ENCODE assay signal across 8 cellular contexts in the genomic region with DNA sequence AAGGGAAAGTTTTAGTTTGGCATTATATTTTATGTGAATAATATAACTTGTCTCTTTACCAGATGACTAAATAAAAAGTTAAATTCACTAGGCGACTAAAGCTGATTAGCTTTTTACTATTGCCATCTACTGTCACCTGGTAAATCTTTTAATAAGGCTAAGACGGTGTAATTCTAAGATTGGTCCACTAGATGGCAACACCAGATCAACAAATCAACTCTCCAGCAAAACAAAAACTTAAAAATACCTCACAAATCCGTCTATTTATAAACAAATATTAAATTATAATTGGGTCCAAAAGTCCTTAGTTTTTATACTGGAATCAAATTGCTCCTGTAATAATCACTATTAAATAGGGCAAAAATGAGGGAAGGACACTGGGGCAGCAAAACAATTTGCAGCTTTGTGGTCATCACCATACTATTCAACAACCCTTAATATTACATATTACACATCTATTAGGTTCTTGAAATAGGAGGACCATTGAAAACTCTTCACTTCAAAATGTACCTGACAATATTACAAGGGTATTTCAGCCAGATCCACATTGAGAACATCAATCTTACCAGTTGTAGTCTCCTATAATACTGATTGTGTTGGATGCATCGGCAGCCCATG. TPM values are rescaled to one million over a fixed set of nuclear protein-coding genes. Genes with fewer than 3 reads are reported as not detected.
A peak's percentile ranks its signal among the peaks of the same experiment; 100 is the strongest.
DNase-seq lines count a peak whose midpoint lies in the region; ATAC-seq and TF ChIP-seq lines count a peak whose summit lies in the region.

No MANE protein-coding gene starts in this region.

- no peak for TF ChIP-seq POLR2A in tibial nerve (IDR thresholded peaks at IDR 0.05)

- no peaks in the 10 kb centered on the region for H3K9me3 ChIP-seq in tibial nerve

- WGBS in tibial nerve, 2 donors, result 27% methylated on average over 4 of the region's 4 CpGs

- no peak for TF ChIP-seq EP300 in tibial nerve (IDR thresholded peaks at IDR 0.05)

- no peak overlapping the region for H3K4me3 ChIP-seq in tibial nerve

- H3K27ac ChIP-seq in tibial nerve, result no peak overlapping the region

- DNase-seq in NCI-H1436 (lab: John Stamatoyannopoulos, UW) (peak; percentile 17), NCI-H1436 treated with DMSO at 0.1 percent for 48 hours (lab: John Stamatoyannopoulos, UW) (no peak), NCI-H1105 treated with DMSO at 0.1 percent for 48 hours (lab: John Stamatoyannopoulos, UW) (peak; percentile 55), amniotic epithelial cell (ENCODE audit: low read depth) (peak; percentile 49), inferior parietal cortex (ENCODE audit: extremely low spot score) (peak; percentile 72), tibial nerve (ENCODE audit: low spot score in 2 of 2) (peak in 1 of 2 donors; percentile 11), mucosa of gallbladder (ENCODE audit: low spot score) (no peak)

- no peaks in the 10 kb centered on the region for H3K27me3 ChIP-seq in tibial nerve

- no peaks in the 10 kb centered on the region for H3K4me1 ChIP-seq in tibial nerve

- ATAC-seq in GM21723 (IDR thresholded peaks at IDR 0.05; ENCODE audit: unreplicated experiment), result no peak

- peaks cover 0 to 69% (median 0%) of the 10 kb centered on the region in 3 donors for H3K36me3 ChIP-seq in tibial nerve

- peak; percentile 57 to 69 (median 59) for TF ChIP-seq CTCF in tibial nerve (IDR thresholded peaks at IDR 0.05)

RNA-seq across cellular contexts. Expression of a gene that starts 47.9 kb away (rescaled TPM):
- 10 to 100 TPM; 41.2 to 82.9 (median 52.0) TPM for total RNA-seq in tibial nerve
- total RNA-seq in mucosa of gallbladder, result 31.3 TPM

RNA-seq across cellular contexts. Expression of a gene that starts 59.8 kb away (rescaled TPM):
- total RNA-seq in tibial nerve (1 to 10 TPM; 1.1 to 2.1 (median 1.3) TPM), mucosa of gallbladder (3.0 TPM)

Comparison
In these comparisons a context has a peak if more than half of its experiments do, and no peak if none do; other contexts are left out.
1. DNase-seq: peak in NCI-H1436 (single experiment), NCI-H1105 treated with DMSO at 0.1 percent for 48 hours (single experiment), amniotic epithelial cell (single experiment) and inferior parietal cortex (single experiment); none in NCI-H1436 treated with DMSO at 0.1 percent for 48 hours (single experiment) and mucosa of gallbladder (single experiment).